In genomic region chr1:244319283-244320132, GRCh38 we compare ENCODE assay signal across 8 cellular contexts.
DNase-seq lines count a peak whose midpoint lies in the region; ATAC-seq, FAIRE-seq and TF ChIP-seq lines count a peak whose summit lies in the region.

No MANE protein-coding gene starts in this region.

- peaks cover 23% of the 10 kb centered on the region for H3K4me1 ChIP-seq in BLaER1

- peak overlapping the region; percentile 51 for H3K4me2 ChIP-seq in BLaER1

- H4K20me1 ChIP-seq in BLaER1: no peaks in the 10 kb centered on the region

- H3K9ac ChIP-seq in BLaER1: no peak overlapping the region

- H3K27me3 ChIP-seq in BLaER1: no peaks in the 10 kb centered on the region

- H3K27ac ChIP-seq in BLaER1: peak overlapping the region; percentile 7; the same call in 1 of the 2 replicates

- FAIRE-seq in GM19239 (lab: Jason Lieb, UNC) (peak; percentile 83), D721Med (lab: Jason Lieb, UNC) (no peak)

- H3K36me3 ChIP-seq in BLaER1: no peaks in the 10 kb centered on the region

- peak; percentile 79 for ATAC-seq in HG03139 (IDR thresholded peaks at IDR 0.05; ENCODE audit: unreplicated experiment)

- DNase-seq in GM19239 (ENCODE audit: insufficient read length, low spot score) (peak; percentile 54), T-helper 22 cell (ENCODE audit: low read depth) (peak; percentile 39), epithelial cell of esophagus (ENCODE audit: low read depth) (peak; percentile 95), D721Med (ENCODE audit: insufficient read length, low spot score) (no peak), HUDEP-2 (lab: John Stamatoyannopoulos, UW; ENCODE audit: unreplicated experiment in 76 of 76) (no peak)
- peak; percentile 53 for DNase-seq in stimulated activated CD4-positive, alpha-beta T cell treated with anti-CD3 and anti-CD28 coated beads, Interleukin-4, amount 100 ng/mL, for 24 hours

- TF ChIP-seq CTCF in epithelial cell of esophagus (IDR thresholded peaks at IDR 0.05; ENCODE audit: insufficient read depth, low read depth, low read length, missing control alignments) (no peak), D721Med (IDR thresholded peaks at IDR 0.05; ENCODE audit: insufficient read depth, missing control alignments) (no peak)

- no peak overlapping the region for H3K4me3 ChIP-seq in BLaER1
- no peak overlapping the region for H3K4me3 ChIP-seq in epithelial cell of esophagus (ENCODE audit: low read length)

- no peaks in the 10 kb centered on the region for H3K9me3 ChIP-seq in BLaER1

Comparison
In these comparisons a context has a peak if more than half of its experiments do, and no peak if none do; other contexts are left out.
1. DNase-seq: peak in GM19239 (single experiment), T-helper 22 cell (single experiment), epithelial cell of esophagus (single experiment) and stimulated activated CD4-positive, alpha-beta T cell treated with anti-CD3 and anti-CD28 coated beads, Interleukin-4, amount 100 ng/mL, for 24 hours (single experiment); none in D721Med (single experiment) and HUDEP-2 (0 of 76).